In the genomic region with DNA sequence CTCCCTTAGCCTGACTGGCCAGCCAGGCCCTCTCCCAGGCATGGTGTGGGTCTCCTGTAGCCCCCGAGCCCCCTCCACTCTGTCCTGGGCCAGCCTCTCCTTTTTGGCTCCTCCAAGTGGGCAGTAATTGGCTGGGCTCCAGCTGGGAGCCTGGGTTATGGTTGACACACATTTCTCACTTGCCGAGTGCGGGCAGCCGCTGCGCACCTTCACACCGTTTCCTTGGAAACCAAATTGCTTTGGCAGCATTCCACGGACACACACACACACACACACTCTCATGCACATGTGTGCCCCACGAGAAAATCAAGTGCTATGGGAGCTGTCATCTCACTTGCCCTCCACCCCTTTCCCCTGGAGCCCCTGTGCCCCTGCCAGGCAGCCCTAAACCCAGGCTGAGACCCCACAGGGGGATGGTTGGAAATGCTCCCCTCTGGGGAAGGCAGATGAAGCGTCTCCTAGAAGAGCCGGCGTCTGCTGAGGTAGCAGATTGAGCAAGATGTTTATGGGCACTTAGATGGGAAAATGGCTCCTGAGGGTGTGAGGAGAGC, we compare ENCODE assay signal across 8 cellular contexts.
DNase-seq lines count a peak whose midpoint lies in the region; ATAC-seq and TF ChIP-seq lines count a peak whose summit lies in the region.

No MANE protein-coding gene starts in this region.

- no peak overlapping the region for H3K4me3 Mint-ChIP-seq in natural killer cell treated with Interleukin-12 subunit alpha and Interleukin-12 subunit beta and Interleukin-15 and Interleukin-18, amount 100 ng/mL, for 72 hours
- H3K4me3 Mint-ChIP-seq in activated T-cell treated with anti-CD3 and anti-CD28 coated beads, Interleukin-2, amount 50 U/mL, for 24 hours = no peak overlapping the region

- DNase-seq in NCI-H82 (lab: John Stamatoyannopoulos, UW) (peak; percentile 44), NCI-H82 treated with DMSO at 0.1 percent for 48 hours (lab: John Stamatoyannopoulos, UW; ENCODE audit: unreplicated experiment) (no peak), kidney epithelial cell (ENCODE audit: low read depth) (peak; percentile 10), pons (ENCODE audit: low spot score) (no peak), Kasumi-1 (lab: John Stamatoyannopoulos, UW) (no peak)
- DNase-seq in natural killer cell treated with Interleukin-12 subunit alpha and Interleukin-12 subunit beta and Interleukin-15 and Interleukin-18, amount 100 ng/mL, for 72 hours (ENCODE audit: low spot score) = no peak
- DNase-seq in activated T-cell treated with anti-CD3 and anti-CD28 coated beads, Interleukin-2, amount 50 U/mL, for 24 hours = no peak

- H3K27me3 ChIP-seq in kidney epithelial cell (ENCODE audit: control insufficient read depth, insufficient read depth, low read length) = peaks cover 29% of the 10 kb centered on the region

- H3K27ac ChIP-seq in angular gyrus (ENCODE audit: low read depth, low read length) = peak overlapping the region; percentile 88

- H3K36me3 ChIP-seq in kidney epithelial cell (ENCODE audit: control insufficient read depth, insufficient read depth, low read length) = no peaks in the 10 kb centered on the region

- ATAC-seq in natural killer cell treated with Interleukin-12 subunit alpha and Interleukin-12 subunit beta and Interleukin-15 and Interleukin-18, amount 100 ng/mL, for 72 hours = no peak

- no peak for TF ChIP-seq CTCF in kidney epithelial cell (IDR thresholded peaks at IDR 0.05; ENCODE audit: insufficient read depth, low read length, poor library complexity, severe bottlenecking)

- H3K36me3 Mint-ChIP-seq in natural killer cell treated with Interleukin-12 subunit alpha and Interleukin-12 subunit beta and Interleukin-15 and Interleukin-18, amount 100 ng/mL, for 72 hours = no peaks in the 10 kb centered on the region
- H3K36me3 Mint-ChIP-seq in activated T-cell treated with anti-CD3 and anti-CD28 coated beads, Interleukin-2, amount 50 U/mL, for 24 hours (ENCODE audit: low read depth) = no peaks in the 10 kb centered on the region

- H3K9me3 Mint-ChIP-seq in natural killer cell treated with Interleukin-12 subunit alpha and Interleukin-12 subunit beta and Interleukin-15 and Interleukin-18, amount 100 ng/mL, for 72 hours = no peaks in the 10 kb centered on the region
- no peaks in the 10 kb centered on the region for H3K9me3 Mint-ChIP-seq in activated T-cell treated with anti-CD3 and anti-CD28 coated beads, Interleukin-2, amount 50 U/mL, for 24 hours

- no peak overlapping the region for H3K27ac Mint-ChIP-seq in natural killer cell treated with Interleukin-12 subunit alpha and Interleukin-12 subunit beta and Interleukin-15 and Interleukin-18, amount 100 ng/mL, for 72 hours
- H3K27ac Mint-ChIP-seq in activated T-cell treated with anti-CD3 and anti-CD28 coated beads, Interleukin-2, amount 50 U/mL, for 24 hours = no peak overlapping the region

- H3K4me1 Mint-ChIP-seq in natural killer cell treated with Interleukin-12 subunit alpha and Interleukin-12 subunit beta and Interleukin-15 and Interleukin-18, amount 100 ng/mL, for 72 hours (ENCODE audit: low read depth in 2 of 2) = no peaks in the 10 kb centered on the region
- H3K4me1 Mint-ChIP-seq in activated T-cell treated with anti-CD3 and anti-CD28 coated beads, Interleukin-2, amount 50 U/mL, for 24 hours (ENCODE audit: low read depth) = no peaks in the 10 kb centered on the region

- no peak overlapping the region for H3K4me3 ChIP-seq in kidney epithelial cell (ENCODE audit: low read depth, low read length)

- peaks cover 0 to 7% of the 10 kb centered on the region in 2 donors for H3K27me3 Mint-ChIP-seq in natural killer cell treated with Interleukin-12 subunit alpha and Interleukin-12 subunit beta and Interleukin-15 and Interleukin-18, amount 100 ng/mL, for 72 hours
- peaks cover 18% of the 10 kb centered on the region for H3K27me3 Mint-ChIP-seq in activated T-cell treated with anti-CD3 and anti-CD28 coated beads, Interleukin-2, amount 50 U/mL, for 24 hours

Comparison
In these comparisons a context has a peak if more than half of its experiments do, and no peak if none do; other contexts are left out.
1. DNase-seq: peak in NCI-H82 (single experiment) and kidney epithelial cell (single experiment); none in NCI-H82 treated with DMSO at 0.1 percent for 48 hours (single experiment), pons (single experiment), natural killer cell treated with Interleukin-12 subunit alpha and Interleukin-12 subunit beta and Interleukin-15 and Interleukin-18, amount 100 ng/mL, for 72 hours (single experiment), activated T-cell treated with anti-CD3 and anti-CD28 coated beads, Interleukin-2, amount 50 U/mL, for 24 hours (single experiment) and Kasumi-1 (0 of 2).